ENCODE assay signal across 8 cellular contexts in the genomic region with DNA sequence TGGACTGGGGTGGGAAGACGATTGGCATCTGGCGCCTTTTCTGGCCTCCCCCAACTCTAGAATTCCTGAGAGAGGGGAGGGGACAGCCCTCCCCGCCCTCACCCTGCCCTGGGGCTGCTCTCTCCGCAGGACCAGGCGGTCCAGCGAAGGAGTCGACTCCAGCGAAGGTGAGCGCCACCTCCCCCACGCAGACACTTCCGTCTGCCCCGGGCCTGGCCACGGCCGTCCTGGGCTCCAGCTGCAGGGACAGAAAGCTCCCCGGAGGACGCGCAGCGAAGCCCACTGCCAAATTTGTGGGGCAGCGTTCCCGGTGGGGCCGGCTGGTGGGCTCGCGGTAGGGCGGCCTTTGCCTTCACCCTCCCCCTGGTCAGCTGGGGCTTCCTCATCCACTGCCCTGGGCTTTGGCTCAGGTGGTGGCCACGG. TPM values are rescaled to one million over a fixed set of nuclear protein-coding genes. Genes with fewer than 3 reads are reported as not detected.
DNase-seq lines count a peak whose midpoint lies in the region; ATAC-seq and TF ChIP-seq lines count a peak whose summit lies in the region.

No MANE protein-coding gene starts in this region.

- no peak overlapping the region for H3K27ac Mint-ChIP-seq in stimulated activated naive B cell treated with anti-CD40 and anti-IgM and Interleukin-4, amounts not matched to agents 10 μg/mL and 1 μg/mL and 100 μg/mL, for 72 hours

- H3K4me3 Mint-ChIP-seq in stimulated activated naive B cell treated with anti-CD40 and anti-IgM and Interleukin-4, amounts not matched to agents 10 μg/mL and 1 μg/mL and 100 μg/mL, for 72 hours: no peak overlapping the region

- TF ChIP-seq POLR2A in body of pancreas (IDR thresholded peaks at IDR 0.05): no peak
- TF ChIP-seq POLR2A in testis (IDR thresholded peaks at IDR 0.05): no peak

- no peaks in the 10 kb centered on the region for H3K9me3 Mint-ChIP-seq in stimulated activated naive B cell treated with anti-CD40 and anti-IgM and Interleukin-4, amounts not matched to agents 10 μg/mL and 1 μg/mL and 100 μg/mL, for 72 hours

- H3K27me3 Mint-ChIP-seq in stimulated activated naive B cell treated with anti-CD40 and anti-IgM and Interleukin-4, amounts not matched to agents 10 μg/mL and 1 μg/mL and 100 μg/mL, for 72 hours: no peaks in the 10 kb centered on the region

- peaks cover 0 to 7% of the 10 kb centered on the region in 2 donors for H3K4me1 Mint-ChIP-seq in stimulated activated naive B cell treated with anti-CD40 and anti-IgM and Interleukin-4, amounts not matched to agents 10 μg/mL and 1 μg/mL and 100 μg/mL, for 72 hours

- H3K4me1 ChIP-seq in body of pancreas (peaks cover 34% of the 10 kb centered on the region), testis (peaks cover 20% of the 10 kb centered on the region)

- 0 to 4% methylated on average over 8 to 22 of the region's 25 CpGs for WGBS in body of pancreas, 2 donors
- WGBS in testis, 2 donors: 2% methylated on average over 11 to 23 of the region's 25 CpGs

- ATAC-seq in body of pancreas: peak; percentile 39
- ATAC-seq in stimulated activated naive B cell treated with anti-CD40 and anti-IgM and Interleukin-4, amounts not matched to agents 10 μg/mL and 1 μg/mL and 100 μg/mL, for 72 hours (replicated peaks): no peak

- TF ChIP-seq CTCF in body of pancreas (IDR thresholded peaks at IDR 0.05): no peak
- TF ChIP-seq CTCF in testis (IDR thresholded peaks at IDR 0.05): no peak

- peak; percentile 27 for DNase-seq in stimulated activated CD4-positive, alpha-beta T cell treated with anti-CD3 and anti-CD28 coated beads, Interleukin-4, amount 100 ng/mL, for 1 hour
- no peak for DNase-seq in stimulated activated CD4-positive, alpha-beta T cell treated with anti-CD3 and anti-CD28 coated beads, Interleukin-12 subunit alpha, Interleukin-12 subunit beta, amount 100 ng/mL, for 4 hours
- peak in 3 of 4 donors; percentile 43 to 53 (median 47) for DNase-seq in body of pancreas
- peak; percentile 63 for DNase-seq in kidney tubule cell (ENCODE audit: low spot score)
- DNase-seq in testis: no peak
- no peak for DNase-seq in stimulated activated naive B cell treated with anti-CD40 and anti-IgM and Interleukin-4, amounts not matched to agents 10 μg/mL and 1 μg/mL and 100 μg/mL, for 72 hours
- no peak for DNase-seq in SKM-1 (lab: John Stamatoyannopoulos, UW; ENCODE audit: unreplicated experiment)
- DNase-seq in NCI-H510A (lab: John Stamatoyannopoulos, UW): no peak

- no peaks in the 10 kb centered on the region for H3K27me3 ChIP-seq in body of pancreas
- H3K27me3 ChIP-seq in testis: no peaks in the 10 kb centered on the region

- H3K9me3 ChIP-seq in body of pancreas: no peaks in the 10 kb centered on the region
- H3K9me3 ChIP-seq in testis: no peaks in the 10 kb centered on the region

- peak overlapping the region; percentile 44 to 97 for H3K4me3 ChIP-seq in body of pancreas
- H3K4me3 ChIP-seq in testis: peak overlapping the region; percentile 60 to 93

- intact Hi-C loops in body of pancreas (cut with DNase I) (no loop called here), testis (cut with DNase I; ENCODE audit: low total_unique reads) (no loop called here)

- peaks cover 17 to 22% of the 10 kb centered on the region in 2 donors for H3K36me3 Mint-ChIP-seq in stimulated activated naive B cell treated with anti-CD40 and anti-IgM and Interleukin-4, amounts not matched to agents 10 μg/mL and 1 μg/mL and 100 μg/mL, for 72 hours

- H3K27ac ChIP-seq in body of pancreas: peak overlapping the region; percentile 72 to 87 (median 77)
- H3K27ac ChIP-seq in testis: peak overlapping the region; percentile 17 to 66

- peaks cover 0 to 7% of the 10 kb centered on the region in 2 donors for H3K36me3 ChIP-seq in body of pancreas (replicated peaks in 1 of 2; ENCODE audit: insufficient read depth in 1 of 2, low read depth in 2 of 2)
- H3K36me3 ChIP-seq in testis (ENCODE audit: low read depth, missing control alignments): no peaks in the 10 kb centered on the region

RNA-seq across cellular contexts. Expression of a gene that starts 0.7 kb away (rescaled TPM):
- total RNA-seq in body of pancreas (10 to 100 TPM; 16.2 to 30.6 TPM), testis (1 to 10 TPM; 6.9 to 9.8 TPM)
- 8.6 TPM for polyA plus RNA-seq in testis (ENCODE audit: insufficient read depth, low read depth, low replicate concordance)

RNA-seq across cellular contexts. Expression of a gene that starts 14.9 kb away (rescaled TPM):
- 10 to 100 TPM; 18.2 to 39.6 TPM for total RNA-seq in body of pancreas
- 10 to 100 TPM; 66.2 to 73.3 TPM for total RNA-seq in testis
- polyA plus RNA-seq in testis (ENCODE audit: insufficient read depth, low read depth, low replicate concordance): 32.8 TPM

RNA-seq across cellular contexts. Expression of a gene that starts 37.7 kb away (rescaled TPM):
- total RNA-seq in body of pancreas (10 to 100 TPM; 27.4 to 36.3 TPM), testis (10 to 100 TPM; 64.3 to 87.6 TPM)
- polyA plus RNA-seq in testis (ENCODE audit: insufficient read depth, low read depth, low replicate concordance): 45.6 TPM

RNA-seq across cellular contexts. Expression of a gene that starts 49.3 kb away (rescaled TPM):
- total RNA-seq in body of pancreas: 100 to 1,000 TPM in 1 of 2 donors, 10 to 100 TPM in 1; 82.1 to 103 TPM
- 10 to 100 TPM; 53.8 to 59.1 TPM for total RNA-seq in testis
- 54.6 TPM for polyA plus RNA-seq in testis (ENCODE audit: insufficient read depth, low read depth, low replicate concordance)

Comparison
In these comparisons a context has a peak if more than half of its experiments do, and no peak if none do; other contexts are left out.
1. DNase-seq: peak in stimulated activated CD4-positive, alpha-beta T cell treated with anti-CD3 and anti-CD28 coated beads, Interleukin-4, amount 100 ng/mL, for 1 hour (single experiment), body of pancreas (3 of 4) and kidney tubule cell (single experiment); none in stimulated activated CD4-positive, alpha-beta T cell treated with anti-CD3 and anti-CD28 coated beads, Interleukin-12 subunit alpha, Interleukin-12 subunit beta, amount 100 ng/mL, for 4 hours (single experiment), testis (single experiment), stimulated activated naive B cell treated with anti-CD40 and anti-IgM and Interleukin-4, amounts not matched to agents 10 μg/mL and 1 μg/mL and 100 μg/mL, for 72 hours (single experiment), SKM-1 (single experiment) and NCI-H510A (single experiment).